Comparison of ENCODE assay signal across 26 cellular contexts in the genomic region with DNA sequence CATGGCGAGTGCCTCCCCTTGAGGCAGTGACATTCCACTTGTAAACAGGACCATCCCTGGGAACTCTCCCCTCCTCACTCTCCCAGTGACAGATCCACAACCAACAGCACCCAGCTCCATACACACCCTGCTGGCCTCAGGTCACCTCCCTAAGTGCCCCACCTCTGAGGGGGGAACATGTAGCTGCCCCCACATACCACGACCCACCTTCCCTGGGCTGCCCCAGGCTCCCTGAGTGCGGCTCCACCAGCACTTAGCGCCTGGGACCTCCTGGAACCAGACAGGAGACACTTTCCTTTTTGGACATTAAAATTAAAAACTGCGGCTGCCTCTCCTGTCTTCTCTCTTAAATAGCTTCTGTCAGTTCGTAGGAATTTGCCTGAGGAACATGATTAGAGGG.
DNase-seq lines count a peak whose midpoint lies in the region; ATAC-seq and TF ChIP-seq lines count a peak whose summit lies in the region.
"Had no signal": no experiment of that assay in that cellular context is flagged by ENCODE, and none has a peak within 500 bp of the region (broad histone marks: within the 10 kb centered on the region; RNA-seq: fewer than 3 reads in every experiment).

No MANE protein-coding gene starts in this region.

- no peaks in the 10 kb centered on the region for H3K9me2 ChIP-seq in GM23248 (ENCODE audit: insufficient read depth)

- no peaks in the 10 kb centered on the region for H3F3A ChIP-seq in GM23248 (ENCODE audit: insufficient read depth)

- no peak overlapping the region for H2BK15ac ChIP-seq in neuronal stem cell (ENCODE audit: low read length)

- H4K8ac ChIP-seq in neuronal stem cell (ENCODE audit: low read depth, low read length), result peak overlapping the region; percentile 93

- no peaks in the 10 kb centered on the region for H3K79me2 ChIP-seq in GM23248 (ENCODE audit: insufficient read depth)

- no peak overlapping the region for H2AK5ac ChIP-seq in neuronal stem cell (ENCODE audit: low read depth, low read length)

- DNase-seq in right cardiac atrium (peak in 2 of 3 donors; percentile 12 to 30), left ventricle myocardium inferior (no peak), mesothelial cell of epicardium (ENCODE audit: low spot score in 2 of 2, unreplicated experiment in 2 of 2) (no peak), neuronal stem cell (ENCODE audit: low spot score) (no peak), type B pancreatic cell (ENCODE audit: extremely low spot score, unreplicated experiment) (no peak), epidermal melanocyte (ENCODE audit: insufficient read length, low spot score) (no peak), GM23248 (no peak)
- no peak for DNase-seq in central memory CD4-positive, alpha-beta T cell
- DNase-seq: 8988T; ACHN; BE2C; C1 segment of cervical spinal cord; CD4-positive, alpha-beta memory T cell; CD4-positive, CD25-positive, alpha-beta regulatory T cell; CD8-positive, alpha-beta memory T cell; COR-L47; DMS 273 treated with DMSO at 0.1 percent for 48 hours; DMS153; DMS53; DMS79; DND-41; EL; GDM1 had no signal

- H3K4me3 ChIP-seq in right cardiac atrium (ENCODE audit: low read length) (no peak overlapping the region), left ventricle myocardium inferior (no peak overlapping the region), neuronal stem cell (ENCODE audit: low read length in 2 of 2) (no peak overlapping the region), GM23248 (no peak overlapping the region)
- H3K4me3 ChIP-seq: BLaER1, GM12878 had no signal

- ATAC-seq in right cardiac atrium, result no peak
- ATAC-seq: GM12878 had no signal

- no peak overlapping the region for H3K18ac ChIP-seq in neuronal stem cell (ENCODE audit: low read length)

- H3K36me3 ChIP-seq in left ventricle myocardium inferior, result no peaks in the 10 kb centered on the region
- H3K36me3 ChIP-seq in neuronal stem cell (replicated peaks in 1 of 2; ENCODE audit: control insufficient read depth in 2 of 2, insufficient read depth in 2 of 2, low read length in 2 of 2), result no peaks in the 10 kb centered on the region
- no peaks in the 10 kb centered on the region for H3K36me3 ChIP-seq in GM23248 (ENCODE audit: low read depth)
- H3K36me3 ChIP-seq: BE2C, BLaER1 had no signal

- no peak overlapping the region for H3K9ac ChIP-seq in neuronal stem cell (ENCODE audit: low read depth, low read length, poor library complexity)
- no peak overlapping the region for H3K9ac ChIP-seq in GM23248
- H3K9ac ChIP-seq: BLaER1 had no signal

- H3K27ac ChIP-seq in right cardiac atrium (ENCODE audit: low read length) (no peak overlapping the region), left ventricle myocardium inferior (replicated peaks) (no peak overlapping the region), neuronal stem cell (replicated peaks; ENCODE audit: low read length) (no peak overlapping the region), GM23248 (no peak overlapping the region)
- H3K27ac ChIP-seq: BLaER1 had no signal

- H2BK5ac ChIP-seq in neuronal stem cell (ENCODE audit: low read length), result no peak overlapping the region

- no peak overlapping the region for H2BK12ac ChIP-seq in neuronal stem cell (ENCODE audit: low read length)

- peaks cover 6% of the 10 kb centered on the region for H3K79me1 ChIP-seq in neuronal stem cell (ENCODE audit: low read depth, low read length)

- intact Hi-C loops in right cardiac atrium (cut with DNase I) (no loop called here), left ventricle myocardium inferior (cut with micrococcal nuclease) (no loop called here)

- TF ChIP-seq CTCF in left ventricle myocardium inferior (IDR thresholded peaks at IDR 0.05; ENCODE audit: borderline replicate concordance), result no peak
- TF ChIP-seq CTCF in mesothelial cell of epicardium (IDR thresholded peaks at IDR 0.05; ENCODE audit: unreplicated experiment), result no peak
- no peak for TF ChIP-seq CTCF in type B pancreatic cell (conservative IDR thresholded peaks at IDR 0.05)

- H3K9me3 ChIP-seq in right cardiac atrium (ENCODE audit: control insufficient read depth, low read length), result no peaks in the 10 kb centered on the region
- H3K9me3 ChIP-seq in left ventricle myocardium inferior (replicated peaks), result no peaks in the 10 kb centered on the region
- H3K9me3 ChIP-seq in neuronal stem cell (replicated peaks in 1 of 2; ENCODE audit: control insufficient read depth in 2 of 2, insufficient read depth in 1 of 2, low read depth in 1 of 2, low read length in 2 of 2), result peaks cover 0 to 2% of the 10 kb centered on the region in 2 donors
- no peaks in the 10 kb centered on the region for H3K9me3 ChIP-seq in GM23248 (ENCODE audit: low read depth)
- H3K9me3 ChIP-seq: BLaER1 had no signal

- no peak overlapping the region for H3K4ac ChIP-seq in neuronal stem cell (ENCODE audit: low read length)

- H3K4me1 ChIP-seq in right cardiac atrium (ENCODE audit: control insufficient read depth, insufficient read depth, low read length) (no peaks in the 10 kb centered on the region), left ventricle myocardium inferior (no peaks in the 10 kb centered on the region), neuronal stem cell (ENCODE audit: control insufficient read depth in 2 of 2, insufficient read depth in 1 of 2, low read depth in 1 of 2, low read length in 2 of 2) (no peaks in the 10 kb centered on the region), GM23248 (ENCODE audit: insufficient read depth) (no peaks in the 10 kb centered on the region)
- H3K4me1 ChIP-seq: BE2C had no signal

- no peak overlapping the region for H4K91ac ChIP-seq in neuronal stem cell (ENCODE audit: low read depth, low read length, poor library complexity)

- H2BK120ac ChIP-seq in neuronal stem cell (ENCODE audit: low read depth, low read length), result no peak overlapping the region

- no peaks in the 10 kb centered on the region for H3K27me3 ChIP-seq in right cardiac atrium (ENCODE audit: control insufficient read depth, insufficient read depth)
- H3K27me3 ChIP-seq in left ventricle myocardium inferior (ENCODE audit: low read depth), result peaks cover 21% of the 10 kb centered on the region
- no peaks in the 10 kb centered on the region for H3K27me3 ChIP-seq in neuronal stem cell (ENCODE audit: control insufficient read depth in 3 of 3, insufficient read depth in 3 of 3, low read depth in 1 of 3, low read length in 3 of 3)
- H3K27me3 ChIP-seq in GM23248 (replicated peaks; ENCODE audit: insufficient read depth), result no peaks in the 10 kb centered on the region
- H3K27me3 ChIP-seq: BE2C, BLaER1 had no signal

- H3K4me2 ChIP-seq in neuronal stem cell (ENCODE audit: insufficient read depth, low read length, poor library complexity, severe bottlenecking) (no peak overlapping the region), GM23248 (ENCODE audit: unreplicated experiment) (no peak overlapping the region)
- H3K4me2 ChIP-seq: BLaER1 had no signal

- no peak overlapping the region for H2AFZ ChIP-seq in neuronal stem cell (ENCODE audit: low read length)
- H2AFZ ChIP-seq in GM23248, result no peak overlapping the region

- H3K14ac ChIP-seq in neuronal stem cell (ENCODE audit: low read length), result no peak overlapping the region

- H3K27me3 Mint-ChIP-seq in mesothelial cell of epicardium (ENCODE audit: low read depth) (no peaks in the 10 kb centered on the region), type B pancreatic cell (no peaks in the 10 kb centered on the region)
- H3K27me3 Mint-ChIP-seq: CD4-positive, CD25-positive, alpha-beta regulatory T cell had no signal

- peaks cover 6% of the 10 kb centered on the region for H3K4me1 Mint-ChIP-seq in mesothelial cell of epicardium
- peaks cover 4% of the 10 kb centered on the region for H3K4me1 Mint-ChIP-seq in type B pancreatic cell (ENCODE audit: unreplicated experiment)
- H3K4me1 Mint-ChIP-seq: CD14-positive monocyte; CD4-positive, alpha-beta memory T cell; CD4-positive, CD25-positive, alpha-beta regulatory T cell; CD8-positive, alpha-beta memory T cell had no signal

- H3K23ac ChIP-seq in neuronal stem cell (ENCODE audit: low read depth, low read length, poor library complexity), result no peak overlapping the region

- H4K20me1 ChIP-seq in GM23248 (ENCODE audit: insufficient read depth), result no peaks in the 10 kb centered on the region
- H4K20me1 ChIP-seq: BLaER1 had no signal

- in situ Hi-C loops in GM23248 (cut with MboI), result no loop called here

- H3K36me3 Mint-ChIP-seq in mesothelial cell of epicardium, result no peaks in the 10 kb centered on the region
- H3K36me3 Mint-ChIP-seq in type B pancreatic cell, result no peaks in the 10 kb centered on the region
- H3K36me3 Mint-ChIP-seq: CD14-positive monocyte; CD4-positive, alpha-beta memory T cell; CD4-positive, CD25-positive, alpha-beta regulatory T cell; CD8-positive, alpha-beta memory T cell had no signal

- H3K9me3 Mint-ChIP-seq in mesothelial cell of epicardium, result peaks cover 8% of the 10 kb centered on the region
- no peaks in the 10 kb centered on the region for H3K9me3 Mint-ChIP-seq in type B pancreatic cell

- no peak overlapping the region for H3K4me3 Mint-ChIP-seq in mesothelial cell of epicardium
- H3K4me3 Mint-ChIP-seq in type B pancreatic cell, result no peak overlapping the region
- H3K4me3 Mint-ChIP-seq: CD14-positive monocyte; CD4-positive, alpha-beta memory T cell; CD4-positive, CD25-positive, alpha-beta regulatory T cell; CD8-positive, alpha-beta memory T cell had no signal

- 84% methylated on average over 6 of the region's 6 CpGs for WGBS in right cardiac atrium
- WGBS in neuronal stem cell (ENCODE audit: extremely low coverage in 2 of 2, insufficient read length in 2 of 2, insufficient replicate concordance in 1 of 2), 2 donors, result no CpG with 5 or more reads among the region's 6 CpGs
- 45 to 48% methylated on average over 6 of the region's 6 CpGs for WGBS in GM23248 (ENCODE audit: low coverage in 1 of 2, low lambda C conversion rate in 2 of 2, missing lambda C conversion rate in 2 of 2), 2 experiments

- H3K27ac Mint-ChIP-seq in mesothelial cell of epicardium (peak overlapping the region; percentile 82), type B pancreatic cell (peak overlapping the region; percentile 58)
- H3K27ac Mint-ChIP-seq: CD14-positive monocyte; CD4-positive, alpha-beta memory T cell; CD4-positive, CD25-positive, alpha-beta regulatory T cell; CD8-positive, alpha-beta memory T cell had no signal

Comparison
In these comparisons a context has a peak if more than half of its experiments do, and no peak if none do; other contexts are left out.
1. DNase-seq: peak in right cardiac atrium (2 of 3); none in left ventricle myocardium inferior (single experiment), mesothelial cell of epicardium (0 of 2), neuronal stem cell (single experiment), type B pancreatic cell (single experiment), central memory CD4-positive, alpha-beta T cell (single experiment), epidermal melanocyte (single experiment) and GM23248 (single experiment).